Comparison of ENCODE assay signal across 8 cellular contexts in genomic region chr1:162264108-162264507, GRCh38.
"Had no signal": no experiment of that assay in that cellular context is flagged by ENCODE, and none has a peak within 500 bp of the region (broad histone marks: within the 10 kb centered on the region; RNA-seq: fewer than 3 reads in every experiment).

No MANE protein-coding gene starts in this region.

- H3K36me3 Mint-ChIP-seq: IgD-negative memory B cell had no signal

- FAIRE-seq: H54, HTR-8/SVneo had no signal

- H3K27ac Mint-ChIP-seq: H9, IgD-negative memory B cell had no signal

- DNase-seq: GOT3, H9, HCEC 1CT, KBM-7 had no signal

- H3K4me3 Mint-ChIP-seq: H9, IgD-negative memory B cell had no signal

- H3K27ac ChIP-seq: KMS-11 had no signal

- H3K4me1 Mint-ChIP-seq: IgD-negative memory B cell had no signal
